Comparison of ENCODE assay signal across 2 cellular contexts in the genomic region with DNA sequence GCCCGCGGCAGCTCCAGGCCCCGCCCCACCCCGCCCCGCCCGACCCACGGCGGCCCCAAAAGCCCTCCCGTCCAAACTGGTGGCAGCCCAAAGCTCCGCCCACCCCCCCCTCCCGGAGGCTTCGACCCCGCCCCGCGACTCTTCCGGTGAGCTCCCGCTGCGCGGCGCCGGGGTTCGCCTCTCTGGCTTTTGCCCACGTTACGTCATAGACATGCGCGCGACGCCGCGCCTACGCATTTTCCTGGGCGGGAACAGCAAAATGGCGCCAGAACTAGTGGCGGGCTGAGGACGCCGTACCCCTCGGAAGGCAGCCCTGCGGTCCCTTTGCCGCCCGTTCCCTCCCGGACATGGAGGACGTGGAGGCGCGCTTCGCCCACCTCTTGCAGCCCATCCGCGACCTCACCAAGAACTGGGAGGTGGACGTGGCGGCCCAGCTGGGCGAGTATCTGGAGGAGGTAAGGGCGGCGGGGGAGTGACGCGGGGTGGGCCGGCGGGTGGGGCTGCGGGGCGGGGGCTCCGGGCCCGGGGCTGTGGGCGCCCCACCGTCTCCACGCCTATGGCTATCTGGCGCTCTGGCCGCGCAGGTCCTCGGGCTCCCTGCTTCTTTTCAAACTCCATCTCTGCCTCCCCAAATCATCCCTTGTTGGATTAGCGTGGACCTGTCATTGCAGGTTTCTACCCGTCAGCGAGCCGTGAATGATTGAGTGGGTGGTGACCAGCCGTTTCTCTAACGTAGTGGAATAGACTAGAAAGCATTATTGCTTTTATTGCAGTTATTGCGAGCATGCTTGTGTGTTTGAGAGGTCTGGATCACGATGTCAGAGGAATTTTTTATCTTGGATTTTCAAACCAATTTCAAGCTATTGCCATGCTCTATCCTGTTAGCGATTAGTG.
TF ChIP-seq lines count a peak whose summit lies in the region.

Gene NCAPH2, plus strand, starts transcription at position 234 of the 894 bp plus-strand sequence. Its CDS starts 114 bp downstream, at position 348.

TF ChIP-seq in HEK293, 187 proteins besides CTCF, POLR2A, EP300 and RAD21 (continued from another document and continues in another):
- TF ChIP-seq, protein P1, sequence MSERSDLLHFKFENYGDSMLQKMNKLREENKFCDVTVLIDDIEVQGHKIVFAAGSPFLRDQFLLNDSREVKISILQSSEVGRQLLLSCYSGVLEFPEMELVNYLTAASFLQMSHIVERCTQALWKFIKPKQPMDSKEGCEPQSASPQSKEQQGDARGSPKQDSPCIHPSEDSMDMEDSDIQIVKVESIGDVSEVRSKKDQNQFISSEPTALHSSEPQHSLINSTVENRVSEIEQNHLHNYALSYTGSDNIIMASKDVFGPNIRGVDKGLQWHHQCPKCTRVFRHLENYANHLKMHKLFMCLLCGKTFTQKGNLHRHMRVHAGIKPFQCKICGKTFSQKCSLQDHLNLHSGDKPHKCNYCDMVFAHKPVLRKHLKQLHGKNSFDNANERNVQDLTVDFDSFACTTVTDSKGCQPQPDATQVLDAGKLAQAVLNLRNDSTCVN (tag by site-specific recombination; optimal IDR thresholded peaks at IDR 0.05) = peak; percentile 94
- no peak for TF ChIP-seq ZNF146 (tag by site-specific recombination; IDR thresholded peaks at IDR 0.05)
- TF ChIP-seq EGR2 (tag by site-specific recombination; IDR thresholded peaks at IDR 0.05; ENCODE audit: low read depth) = peak; percentile 94
- TF ChIP-seq BCL6B (tag by site-specific recombination; IDR thresholded peaks at IDR 0.05) = peak; percentile 55; the same call in 1 of the 2 replicates
- no peak for TF ChIP-seq ZFP41 (tag by site-specific recombination; IDR thresholded peaks at IDR 0.05; ENCODE audit: borderline replicate concordance)
- no peak for TF ChIP-seq PRDM2 (tag by site-specific recombination; IDR thresholded peaks at IDR 0.05; ENCODE audit: borderline replicate concordance)
- TF ChIP-seq ZNF324 (tag by site-specific recombination; IDR thresholded peaks at IDR 0.05) = peak; percentile 92
- no peak for TF ChIP-seq ZNF174 (tag by site-specific recombination; IDR thresholded peaks at IDR 0.05)
- TF ChIP-seq, protein P2, sequence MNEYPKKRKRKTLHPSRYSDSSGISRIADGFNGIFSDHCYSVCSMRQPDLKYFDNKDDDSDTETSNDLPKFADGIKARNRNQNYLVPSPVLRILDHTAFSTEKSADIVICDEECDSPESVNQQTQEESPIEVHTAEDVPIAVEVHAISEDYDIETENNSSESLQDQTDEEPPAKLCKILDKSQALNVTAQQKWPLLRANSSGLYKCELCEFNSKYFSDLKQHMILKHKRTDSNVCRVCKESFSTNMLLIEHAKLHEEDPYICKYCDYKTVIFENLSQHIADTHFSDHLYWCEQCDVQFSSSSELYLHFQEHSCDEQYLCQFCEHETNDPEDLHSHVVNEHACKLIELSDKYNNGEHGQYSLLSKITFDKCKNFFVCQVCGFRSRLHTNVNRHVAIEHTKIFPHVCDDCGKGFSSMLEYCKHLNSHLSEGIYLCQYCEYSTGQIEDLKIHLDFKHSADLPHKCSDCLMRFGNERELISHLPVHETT (tag by site-specific recombination; IDR thresholded peaks at IDR 0.05) = peak; percentile 86
- peak; percentile 40; the same call in 1 of the 2 replicates for TF ChIP-seq ZNF600 (tag by site-specific recombination; IDR thresholded peaks at IDR 0.05)
- TF ChIP-seq ZBTB48 (tag by site-specific recombination; IDR thresholded peaks at IDR 0.05) = peak; percentile 53

TF ChIP-seq in SK-N-SH, 30 proteins besides CTCF, POLR2A, EP300 and RAD21 (continued from another document):
- TF ChIP-seq REST (IDR thresholded peaks at IDR 0.05; ENCODE audit: low read depth, low read length) = 0 out of 2 replicates have a peak, but pooled peaks have one; percentile 56
- 0 out of 2 replicates have a peak, but pooled peaks have one; percentile 64 for TF ChIP-seq ZBTB33 (IDR thresholded peaks at IDR 0.05; ENCODE audit: borderline replicate concordance, low read depth)
- TF ChIP-seq TAF1 (IDR thresholded peaks at IDR 0.05; ENCODE audit: borderline replicate concordance, low read depth, low read length) = peak; percentile 95
- TF ChIP-seq FOSL2 (IDR thresholded peaks at IDR 0.05; ENCODE audit: borderline replicate concordance, low read depth) = peak; percentile 26; the same call in 1 of the 2 replicates
- no peak for TF ChIP-seq EZH2phosphoT487 (IDR thresholded peaks at IDR 0.05; ENCODE audit: borderline replicate concordance, low read depth)
- TF ChIP-seq POLR2AphosphoS5 (IDR thresholded peaks at IDR 0.05; ENCODE audit: low read depth, low read length) = peak; percentile 74; the same call in 1 of the 2 replicates
- TF ChIP-seq FOXJ3 (CRISPR knock-in tag; IDR thresholded peaks at IDR 0.05) = no peak
- TF ChIP-seq MEF2A (IDR thresholded peaks at IDR 0.05; ENCODE audit: borderline replicate concordance, low read depth) = no peak
- TF ChIP-seq YY1 (IDR thresholded peaks at IDR 0.05; ENCODE audit: low read depth) = peak; percentile 95
- TF ChIP-seq, protein P3, sequence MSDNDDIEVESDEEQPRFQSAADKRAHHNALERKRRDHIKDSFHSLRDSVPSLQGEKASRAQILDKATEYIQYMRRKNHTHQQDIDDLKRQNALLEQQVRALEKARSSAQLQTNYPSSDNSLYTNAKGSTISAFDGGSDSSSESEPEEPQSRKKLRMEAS (IDR thresholded peaks at IDR 0.05; ENCODE audit: low read depth) = peak; percentile 83
- TF ChIP-seq GATA2 (CRISPR knock-in tag; IDR thresholded peaks at IDR 0.05) = no peak
- TF ChIP-seq SMC3 (IDR thresholded peaks at IDR 0.05; ENCODE audit: low read depth, low read length) = no peak
- peak; percentile 69; the same call in 1 of the 2 replicates for TF ChIP-seq SIN3A (IDR thresholded peaks at IDR 0.05; ENCODE audit: borderline replicate concordance, low read depth, low read length)
- peak; percentile 66 for TF ChIP-seq ELF1 (IDR thresholded peaks at IDR 0.05)
- TF ChIP-seq, protein P4, sequence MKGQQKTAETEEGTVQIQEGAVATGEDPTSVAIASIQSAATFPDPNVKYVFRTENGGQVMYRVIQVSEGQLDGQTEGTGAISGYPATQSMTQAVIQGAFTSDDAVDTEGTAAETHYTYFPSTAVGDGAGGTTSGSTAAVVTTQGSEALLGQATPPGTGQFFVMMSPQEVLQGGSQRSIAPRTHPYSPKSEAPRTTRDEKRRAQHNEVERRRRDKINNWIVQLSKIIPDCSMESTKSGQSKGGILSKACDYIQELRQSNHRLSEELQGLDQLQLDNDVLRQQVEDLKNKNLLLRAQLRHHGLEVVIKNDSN (IDR thresholded peaks at IDR 0.05; ENCODE audit: borderline replicate concordance, low read depth) = no peak
- no peak for TF ChIP-seq RCOR1 (IDR thresholded peaks at IDR 0.05; ENCODE audit: low read length)
- peak; percentile 23; the same call in 1 of the 2 replicates for TF ChIP-seq PBX3 (IDR thresholded peaks at IDR 0.05)
- TF ChIP-seq GABPA (IDR thresholded peaks at IDR 0.05; ENCODE audit: low read depth) = peak; percentile 85
- TF ChIP-seq NFIC (IDR thresholded peaks at IDR 0.05; ENCODE audit: borderline replicate concordance) = no peak
- no peak for TF ChIP-seq IRF3 (IDR thresholded peaks at IDR 0.05; ENCODE audit: low read depth, low read length)
